8 cellular contexts compared by ENCODE assay signal in the genomic region with DNA sequence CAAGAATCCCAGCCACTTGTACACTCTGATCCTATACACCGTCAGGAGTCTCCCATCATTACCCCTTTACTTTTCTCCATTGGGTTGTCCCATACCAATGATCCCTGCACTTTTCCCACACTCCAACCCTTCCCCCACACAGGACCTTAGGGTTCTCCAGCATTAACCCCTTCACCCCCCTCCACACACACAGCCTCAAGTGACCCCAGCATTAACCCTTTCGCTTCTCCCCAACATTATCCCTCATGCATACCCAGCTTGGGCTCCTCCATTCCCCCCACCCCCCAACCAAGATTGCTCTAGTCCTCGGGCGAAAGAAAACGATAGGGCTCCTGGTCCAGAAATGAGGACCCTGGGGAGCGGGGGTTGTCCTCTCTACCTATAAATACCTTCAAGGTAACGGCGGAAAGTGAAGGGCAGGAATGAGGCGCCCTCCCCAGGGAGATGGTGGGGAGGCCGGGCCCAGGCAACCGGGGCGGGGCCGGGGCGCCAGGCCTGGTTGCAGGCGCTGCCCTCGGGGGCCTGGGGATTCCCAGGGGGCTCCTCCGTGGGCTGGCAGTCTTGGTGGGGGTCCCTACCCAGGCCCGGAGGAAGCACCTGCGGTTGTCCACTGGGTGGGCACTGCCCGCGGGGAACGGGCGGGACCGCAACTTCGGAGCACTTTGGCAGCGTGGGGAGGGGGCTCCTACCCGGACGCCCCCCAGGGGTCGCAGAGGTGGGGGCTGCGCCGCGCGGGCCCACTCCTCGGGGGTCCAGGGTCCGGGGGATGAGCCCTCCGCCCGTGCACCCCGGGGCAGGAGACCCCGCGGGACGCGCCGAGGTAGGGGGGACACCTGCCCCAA. TPM values are rescaled to one million over a fixed set of nuclear protein-coding genes. Genes with fewer than 3 reads are reported as not detected.
DNase-seq lines count a peak whose midpoint lies in the region; ATAC-seq and TF ChIP-seq lines count a peak whose summit lies in the region.

No MANE protein-coding gene starts in this region.

- no peaks in the 10 kb centered on the region for H3K36me3 Mint-ChIP-seq in chondrocyte (ENCODE audit: low read depth)
- H3K36me3 Mint-ChIP-seq in natural killer cell treated with Interleukin-12 subunit alpha and Interleukin-12 subunit beta and Interleukin-15 and Interleukin-18, amount 100 ng/mL, for 72 hours: peaks cover 19% of the 10 kb centered on the region

- peak overlapping the region; percentile 69 for H3K4me3 Mint-ChIP-seq in chondrocyte (ENCODE audit: unreplicated experiment)
- H3K4me3 Mint-ChIP-seq in natural killer cell treated with Interleukin-12 subunit alpha and Interleukin-12 subunit beta and Interleukin-15 and Interleukin-18, amount 100 ng/mL, for 72 hours: peak overlapping the region; percentile 55

- H3K27me3 Mint-ChIP-seq in chondrocyte (ENCODE audit: low read depth): peaks cover 4% of the 10 kb centered on the region
- no peaks in the 10 kb centered on the region for H3K27me3 Mint-ChIP-seq in natural killer cell treated with Interleukin-12 subunit alpha and Interleukin-12 subunit beta and Interleukin-15 and Interleukin-18, amount 100 ng/mL, for 72 hours

- no peaks in the 10 kb centered on the region for H3K9me3 Mint-ChIP-seq in chondrocyte (ENCODE audit: low read depth)
- H3K9me3 Mint-ChIP-seq in natural killer cell treated with Interleukin-12 subunit alpha and Interleukin-12 subunit beta and Interleukin-15 and Interleukin-18, amount 100 ng/mL, for 72 hours: peaks cover 3% of the 10 kb centered on the region

- H3K27ac Mint-ChIP-seq in chondrocyte (ENCODE audit: unreplicated experiment): peak overlapping the region; percentile 77
- H3K27ac Mint-ChIP-seq in natural killer cell treated with Interleukin-12 subunit alpha and Interleukin-12 subunit beta and Interleukin-15 and Interleukin-18, amount 100 ng/mL, for 72 hours: peak overlapping the region in 1 of 2 donors; percentile 57

- DNase-seq in NCI-H2171 treated with DMSO at 0.1 percent for 48 hours (lab: John Stamatoyannopoulos, UW) (peak; percentile 20), NCI-H2171 (lab: John Stamatoyannopoulos, UW) (no peak), LHCN-M2 (ENCODE audit: low read depth) (peak; percentile 26), chondrocyte (ENCODE audit: low spot score) (no peak), LoVo (ENCODE audit: low spot score) (no peak), ureter (ENCODE audit: low spot score) (no peak)
- DNase-seq in natural killer cell treated with Interleukin-12 subunit alpha and Interleukin-12 subunit beta and Interleukin-15 and Interleukin-18, amount 100 ng/mL, for 72 hours (ENCODE audit: low spot score): no peak
- no peak for DNase-seq in activated CD4-positive, alpha-beta T cell treated with anti-CD3 and anti-CD28 coated beads for 4 hours

- no peak for ATAC-seq in natural killer cell treated with Interleukin-12 subunit alpha and Interleukin-12 subunit beta and Interleukin-15 and Interleukin-18, amount 100 ng/mL, for 72 hours

- peaks cover 20% of the 10 kb centered on the region for H3K4me1 Mint-ChIP-seq in chondrocyte (ENCODE audit: low read depth)
- H3K4me1 Mint-ChIP-seq in natural killer cell treated with Interleukin-12 subunit alpha and Interleukin-12 subunit beta and Interleukin-15 and Interleukin-18, amount 100 ng/mL, for 72 hours (ENCODE audit: low read depth in 2 of 2): peaks cover 28 to 33% of the 10 kb centered on the region in 2 donors

- TF ChIP-seq CTCF in chondrocyte (IDR thresholded peaks at IDR 0.05): no peak

RNA-seq across cellular contexts. Expression of a gene that starts 0.8 kb away (rescaled TPM):
- total RNA-seq in LHCN-M2 (2014; rRNA removed) (21.5 and 25.9 TPM in 2 replicates), chondrocyte (50.6 to 54.0 TPM (median 52.4 TPM) in 3 replicates), ureter (42.3 TPM)
- polyA plus RNA-seq in LHCN-M2 (2012): 28.0 TPM
- total RNA-seq in natural killer cell treated with Interleukin-12 subunit alpha and Interleukin-12 subunit beta and Interleukin-15 and Interleukin-18, amount 100 ng/mL, for 72 hours: 10 to 100 TPM; 27.3 to 46.3 TPM

RNA-seq across cellular contexts. Expression of a gene that starts 15.3 kb away (rescaled TPM):
- total RNA-seq in LHCN-M2 (2014; rRNA removed) (0.06 TPM in 1 of 2 replicates, not detected in the other), chondrocyte (0.05 TPM in 1 of 3 replicates, not detected in the others), ureter (3.9 TPM)
- polyA plus RNA-seq in LHCN-M2 (2012): not detected
- 100 to 1,000 TPM; 129 to 158 TPM for total RNA-seq in natural killer cell treated with Interleukin-12 subunit alpha and Interleukin-12 subunit beta and Interleukin-15 and Interleukin-18, amount 100 ng/mL, for 72 hours

RNA-seq across cellular contexts. Expression of a gene that starts 30.2 kb away (rescaled TPM):
- total RNA-seq in LHCN-M2 (2014; rRNA removed) (54.1 TPM in 2 replicates), chondrocyte (69.5 to 103 TPM (median 76.0 TPM) in 3 replicates), ureter (133 TPM)
- polyA plus RNA-seq in LHCN-M2 (2012): 27.1 TPM
- total RNA-seq in natural killer cell treated with Interleukin-12 subunit alpha and Interleukin-12 subunit beta and Interleukin-15 and Interleukin-18, amount 100 ng/mL, for 72 hours: 100 to 1,000 TPM in 1 of 2 donors, 10 to 100 TPM in 1; 72.8 to 123 TPM

RNA-seq across cellular contexts. Expression of a gene that starts 30.3 kb away (rescaled TPM):
- total RNA-seq in LHCN-M2 (2014; rRNA removed) (not detected in 2 replicates), chondrocyte (not detected in 3 replicates), ureter (0.34 TPM)
- polyA plus RNA-seq in LHCN-M2 (2012): not detected
- not detected for total RNA-seq in natural killer cell treated with Interleukin-12 subunit alpha and Interleukin-12 subunit beta and Interleukin-15 and Interleukin-18, amount 100 ng/mL, for 72 hours

RNA-seq across cellular contexts. Expression of a gene that starts 59.3 kb away (rescaled TPM):
- not detected in 2 replicates for total RNA-seq in LHCN-M2 (2014; rRNA removed)
- not detected for polyA plus RNA-seq in LHCN-M2 (2012)
- not detected in 3 replicates for total RNA-seq in chondrocyte
- under 1 TPM; 0.24 to 0.86 TPM for total RNA-seq in natural killer cell treated with Interleukin-12 subunit alpha and Interleukin-12 subunit beta and Interleukin-15 and Interleukin-18, amount 100 ng/mL, for 72 hours
- total RNA-seq in ureter: 19.8 TPM

Comparison
In these comparisons a context has a peak if more than half of its experiments do, and no peak if none do; other contexts are left out.
1. DNase-seq: peak in NCI-H2171 treated with DMSO at 0.1 percent for 48 hours (single experiment) and LHCN-M2 (single experiment); none in NCI-H2171 (single experiment), chondrocyte (single experiment), natural killer cell treated with Interleukin-12 subunit alpha and Interleukin-12 subunit beta and Interleukin-15 and Interleukin-18, amount 100 ng/mL, for 72 hours (single experiment), LoVo (single experiment), ureter (single experiment) and activated CD4-positive, alpha-beta T cell treated with anti-CD3 and anti-CD28 coated beads for 4 hours (0 of 2).
2. RNA of a gene that starts 15.3 kb away (total RNA-seq): 129 to 158 TPM in natural killer cell treated with Interleukin-12 subunit alpha and Interleukin-12 subunit beta and Interleukin-15 and Interleukin-18, amount 100 ng/mL, for 72 hours; 3.9 TPM in ureter (single experiment), 0.06 TPM in LHCN-M2 and 0.05 TPM in chondrocyte; every median in the first group is over 10 times any median in the second.